In the genomic region with DNA sequence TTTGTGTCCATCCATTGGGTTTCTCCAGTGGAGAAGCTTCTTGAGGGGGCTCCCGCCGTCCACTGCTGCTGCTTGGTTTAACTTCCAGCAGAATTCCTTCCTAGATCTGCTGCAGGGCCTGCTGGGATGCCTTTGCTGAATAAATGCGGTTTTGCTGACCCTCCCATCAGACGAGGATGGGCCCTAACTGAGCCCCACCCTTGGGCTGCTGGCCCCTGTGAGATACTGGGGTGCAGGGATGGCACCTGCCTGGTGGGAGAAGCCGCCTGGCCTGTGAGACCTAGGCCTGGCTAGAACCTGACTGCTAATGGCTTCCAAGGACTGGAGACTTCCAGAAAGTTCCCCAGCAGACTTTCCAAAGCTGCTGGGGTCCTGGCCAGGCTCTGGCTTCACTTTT, we compare ENCODE assay signal across 14 cellular contexts. TPM values are rescaled to one million over a fixed set of nuclear protein-coding genes. Genes with fewer than 3 reads are reported as not detected.
A peak's percentile ranks its signal among the peaks of the same experiment; 100 is the strongest.
DNase-seq lines count a peak whose midpoint lies in the region; ATAC-seq and TF ChIP-seq lines count a peak whose summit lies in the region.
"Had no signal": no experiment of that assay in that cellular context is flagged by ENCODE, and none has a peak within 500 bp of the region (broad histone marks: within the 10 kb centered on the region; RNA-seq: fewer than 3 reads in every experiment).

No MANE protein-coding gene starts in this region.

- H3K9me3 ChIP-seq in lower lobe of right lung (no peaks in the 10 kb centered on the region), stomach smooth muscle (ENCODE audit: control insufficient read depth in 2 of 2, low read length in 2 of 2) (no peaks in the 10 kb centered on the region)

- peak; percentile 58 for DNase-seq in chondrocyte (ENCODE audit: low spot score)
- DNase-seq in lower lobe of right lung, result peak; percentile 14
- no peak for DNase-seq in activated naive CD8-positive, alpha-beta T cell treated with anti-CD3 and anti-CD28 coated beads, Interleukin-2, amount 50 U/mL, for 24 hours
- DNase-seq in glomerular visceral epithelial cell (ENCODE audit: extremely low spot score), result no peak
- DNase-seq: ACHN; HFFc6; NCI-H1105 treated with DMSO at 0.1 percent for 48 hours; NCI-H748 treated with DMSO at 0.1 percent for 48 hours; NK-92 treated with Interleukin-12 subunit alpha and Interleukin-12 subunit beta, amount 100 ng/mL, for 24 hours; SHP77 treated with DMSO at 0.1 percent for 48 hours had no signal

- H3K36me3 Mint-ChIP-seq in chondrocyte (ENCODE audit: low read depth), result peaks cover 29% of the 10 kb centered on the region
- H3K36me3 Mint-ChIP-seq in activated naive CD8-positive, alpha-beta T cell treated with anti-CD3 and anti-CD28 coated beads, Interleukin-2, amount 50 U/mL, for 24 hours (ENCODE audit: low read depth), result no peaks in the 10 kb centered on the region

- H3K27ac ChIP-seq in angular gyrus (ENCODE audit: low read depth, low read length), result peak overlapping the region; percentile 62
- no peak overlapping the region for H3K27ac ChIP-seq in lower lobe of right lung
- H3K27ac ChIP-seq in stomach smooth muscle (ENCODE audit: low read length), result peak overlapping the region; percentile 41

- H3K9ac ChIP-seq in stomach smooth muscle (ENCODE audit: low read length in 2 of 2), result no peak overlapping the region

- H3K4me1 ChIP-seq in lower lobe of right lung (no peaks in the 10 kb centered on the region), stomach smooth muscle (ENCODE audit: control insufficient read depth, insufficient read depth, low read length) (peaks cover 18% of the 10 kb centered on the region)

- no peak overlapping the region for H3K27ac Mint-ChIP-seq in chondrocyte (ENCODE audit: unreplicated experiment)
- H3K27ac Mint-ChIP-seq in activated naive CD8-positive, alpha-beta T cell treated with anti-CD3 and anti-CD28 coated beads, Interleukin-2, amount 50 U/mL, for 24 hours, result no peak overlapping the region
- H3K27ac Mint-ChIP-seq: HFFc6 had no signal

- H3K36me3 ChIP-seq in lower lobe of right lung (peaks cover 87% of the 10 kb centered on the region), stomach smooth muscle (ENCODE audit: control insufficient read depth in 2 of 2, insufficient read depth in 2 of 2, low read length in 2 of 2) (peaks cover 46 to 52% of the 10 kb centered on the region in 2 donors)

- ATAC-seq in lower lobe of right lung (no peak), GM19023 (IDR thresholded peaks at IDR 0.05; ENCODE audit: unreplicated experiment) (no peak)
- no peak for ATAC-seq in activated naive CD8-positive, alpha-beta T cell treated with anti-CD3 and anti-CD28 coated beads, Interleukin-2, amount 50 U/mL, for 24 hours
- ATAC-seq: K562 had no signal

- H3K4me3 ChIP-seq in lower lobe of right lung (no peak overlapping the region), stomach smooth muscle (ENCODE audit: low read length in 2 of 2) (no peak overlapping the region)
- H3K4me3 ChIP-seq: K562 had no signal

- H3K27me3 Mint-ChIP-seq in chondrocyte (ENCODE audit: low read depth), result no peaks in the 10 kb centered on the region
- H3K27me3 Mint-ChIP-seq in activated naive CD8-positive, alpha-beta T cell treated with anti-CD3 and anti-CD28 coated beads, Interleukin-2, amount 50 U/mL, for 24 hours, result no peaks in the 10 kb centered on the region

- H3K4me1 Mint-ChIP-seq in chondrocyte (ENCODE audit: low read depth), result no peaks in the 10 kb centered on the region
- H3K4me1 Mint-ChIP-seq in activated naive CD8-positive, alpha-beta T cell treated with anti-CD3 and anti-CD28 coated beads, Interleukin-2, amount 50 U/mL, for 24 hours, result no peaks in the 10 kb centered on the region

- no peaks in the 10 kb centered on the region for H3K9me3 Mint-ChIP-seq in chondrocyte (ENCODE audit: low read depth)
- H3K9me3 Mint-ChIP-seq in activated naive CD8-positive, alpha-beta T cell treated with anti-CD3 and anti-CD28 coated beads, Interleukin-2, amount 50 U/mL, for 24 hours, result no peaks in the 10 kb centered on the region
- H3K9me3 Mint-ChIP-seq: HFFc6 had no signal

- intact Hi-C loops in lower lobe of right lung (cut with DNase I), result no loop called here

- TF ChIP-seq CTCF in chondrocyte (IDR thresholded peaks at IDR 0.05) (no peak), lower lobe of right lung (IDR thresholded peaks at IDR 0.05) (no peak)

- no peaks in the 10 kb centered on the region for H3K27me3 ChIP-seq in lower lobe of right lung (ENCODE audit: low read depth)
- no peaks in the 10 kb centered on the region for H3K27me3 ChIP-seq in stomach smooth muscle (ENCODE audit: control insufficient read depth in 1 of 2, insufficient read depth in 2 of 2, low read length in 2 of 2)

- H3K4me3 Mint-ChIP-seq in chondrocyte (ENCODE audit: unreplicated experiment), result no peak overlapping the region
- H3K4me3 Mint-ChIP-seq in activated naive CD8-positive, alpha-beta T cell treated with anti-CD3 and anti-CD28 coated beads, Interleukin-2, amount 50 U/mL, for 24 hours, result no peak overlapping the region
- H3K4me3 Mint-ChIP-seq: HFFc6 had no signal

RNA-seq across cellular contexts. Expression of a gene that starts 43.8 kb away (rescaled TPM):
- total RNA-seq in chondrocyte (2.3 to 3.5 TPM (median 3.1 TPM) in 3 replicates), lower lobe of right lung (23.0 TPM)

Comparison
In these comparisons a context has a peak if more than half of its experiments do, and no peak if none do; other contexts are left out.
1. DNase-seq: peak in chondrocyte (single experiment) and lower lobe of right lung (single experiment); none in activated naive CD8-positive, alpha-beta T cell treated with anti-CD3 and anti-CD28 coated beads, Interleukin-2, amount 50 U/mL, for 24 hours (single experiment) and glomerular visceral epithelial cell (single experiment).